36 cellular contexts compared by ENCODE assay signal in genomic region chr1:55388960-55389359, GRCh38.
"Had no signal": no experiment of that assay in that cellular context is flagged by ENCODE, and none has a peak within 500 bp of the region (broad histone marks: within the 10 kb centered on the region; RNA-seq: fewer than 3 reads in every experiment).

No MANE protein-coding gene starts in this region.

- H3K36me3 Mint-ChIP-seq: activated CD8-positive, alpha-beta memory T cell treated with anti-CD3 and anti-CD28 coated beads, Interleukin-2, amount 10 ng/mL, durations not matched to agents 7 days and 5 days; activated naive CD4-positive, alpha-beta T cell treated with anti-CD3 and anti-CD28 coated beads, Interleukin-2, amount 10 ng/mL, durations not matched to agents 7 days and 5 days; activated naive CD4-positive, alpha-beta T cell treated with anti-CD3 and anti-CD28 coated beads, Interleukin-2, amount 50 U/mL, for 24 hours; activated naive CD8-positive, alpha-beta T cell treated with anti-CD3 and anti-CD28 coated beads for 36 hours had no signal

- H3K4me3 ChIP-seq: adrenal gland, body of pancreas, breast epithelium had no signal

- H3K9me3 ChIP-seq: body of pancreas had no signal

- ATAC-seq: activated CD4-positive, alpha-beta T cell treated with anti-CD3 and anti-CD28 coated beads for 36 hours; activated CD4-positive, CD25-positive, alpha-beta regulatory T cell treated with anti-CD3 and anti-CD28 coated beads, Interleukin-2, amount 50 U/mL, for 24 hours; activated CD8-positive, alpha-beta memory T cell treated with anti-CD3 and anti-CD28 coated beads, Interleukin-2, amount 10 ng/mL, durations not matched to agents 7 days and 5 days; activated CD8-positive, alpha-beta T cell treated with anti-CD3 and anti-CD28 coated beads, Interleukin-2, amount 10 ng/mL, durations not matched to agents 7 days and 5 days; body of pancreas had no signal

- H3K4me1 Mint-ChIP-seq: activated CD4-positive, alpha-beta memory T cell treated with anti-CD3 and anti-CD28 coated beads, Interleukin-2, amount 10 ng/mL, durations not matched to agents 7 days and 5 days; activated CD4-positive, alpha-beta T cell treated with anti-CD3 and anti-CD28 coated beads, Interleukin-2, amount 10 ng/mL, durations not matched to agents 7 days and 5 days; activated CD8-positive, alpha-beta memory T cell treated with anti-CD3 and anti-CD28 coated beads, Interleukin-2, amount 10 ng/mL, durations not matched to agents 7 days and 5 days; activated naive CD4-positive, alpha-beta T cell treated with anti-CD3 and anti-CD28 coated beads, Interleukin-2, amount 10 ng/mL, durations not matched to agents 7 days and 5 days; activated naive CD4-positive, alpha-beta T cell treated with anti-CD3 and anti-CD28 coated beads, Interleukin-2, amount 50 U/mL, for 24 hours; activated naive CD8-positive, alpha-beta T cell treated with anti-CD3 and anti-CD28 coated beads for 36 hours had no signal

- H3K4me1 ChIP-seq: adrenal gland, body of pancreas, breast epithelium had no signal

- DNase-seq: activated CD4-positive, alpha-beta memory T cell treated with anti-CD3 and anti-CD28 coated beads, Interleukin-2, amount 10 ng/mL, durations not matched to agents 7 days and 5 days; activated CD4-positive, alpha-beta T cell treated with anti-CD3 and anti-CD28 coated beads for 1 hour; activated CD4-positive, alpha-beta T cell treated with anti-CD3 and anti-CD28 coated beads for 36 hours; activated CD4-positive, alpha-beta T cell treated with anti-CD3 and anti-CD28 coated beads for 48 hours; activated CD4-positive, alpha-beta T cell treated with anti-CD3 and anti-CD28 coated beads, Interleukin-2, amount 10 ng/mL, durations not matched to agents 7 days and 5 days; activated CD4-positive, alpha-beta T cell treated with anti-CD3 and anti-CD28 coated beads, Interleukin-2, amount 50 U/mL, for 48 hours; activated CD4-positive, CD25-positive, alpha-beta regulatory T cell; activated CD8-positive, alpha-beta memory T cell treated with anti-CD3 and anti-CD28 coated beads for 24 hours; activated CD8-positive, alpha-beta memory T cell treated with anti-CD3 and anti-CD28 coated beads, Interleukin-2, amount 10 ng/mL, durations not matched to agents 7 days and 5 days; activated CD8-positive, alpha-beta memory T cell treated with anti-CD3 and anti-CD28 coated beads, Interleukin-2, amount 50 U/mL, for 48 hours; activated CD8-positive, alpha-beta T cell treated with anti-CD3 and anti-CD28 coated beads, Interleukin-2, amount 10 ng/mL, durations not matched to agents 7 days and 5 days; activated effector memory CD4-positive, alpha-beta T cell treated with Interleukin-2 at 50 U/mL for 16 hours; activated gamma-delta T cell; activated naive CD4-positive, alpha-beta T cell treated with anti-CD3 and anti-CD28 coated beads, Interleukin-2, amount 10 ng/mL, durations not matched to agents 7 days and 5 days; activated naive CD4-positive, alpha-beta T cell treated with Interleukin-2 at 50 U/mL for 16 hours; activated naive CD8-positive, alpha-beta T cell treated with anti-CD3 and anti-CD28 coated beads for 36 hours; activated T-cell treated with anti-CD3 and anti-CD28 coated beads, Interleukin-2, amount 50 U/mL, for 24 hours; activated T-cell treated with anti-CD3 and anti-CD28 coated beads, Interleukin-2, amount 50 U/mL, for 48 hours; adrenal gland; amniotic stem cell; aorta; body of pancreas; brain microvascular endothelial cell; central memory CD4-positive, alpha-beta T cell; T-helper 2 cell; T-helper 9 cell had no signal

- H3K27ac ChIP-seq: adrenal gland, body of pancreas, brain microvascular endothelial cell, breast epithelium, VCaP had no signal

- H3K9me3 Mint-ChIP-seq: activated CD4-positive, alpha-beta memory T cell treated with anti-CD3 and anti-CD28 coated beads, Interleukin-2, amount 10 ng/mL, durations not matched to agents 7 days and 5 days; activated naive CD4-positive, alpha-beta T cell treated with anti-CD3 and anti-CD28 coated beads, Interleukin-2, amount 50 U/mL, for 24 hours; activated T-helper 2 cell treated with anti-CD3 and anti-CD28 coated beads, Interferon-gamma antibody, Interleukin-2, Interleukin-4, amounts not matched to agents 10 μg/mL and 5 μg/mL and 100 μg/mL, durations not matched to agents 14 hours and 24 hours and 36 hours; T-helper 1 cell treated with Interleukin-12 subunit alpha and Interleukin-12 subunit beta and Interleukin-4 antibody, amounts not matched to agents 30 μg/mL and 1 μg/mL, for 36 hours; T-helper 2 cell treated with Interferon-gamma antibody and Interleukin-4, amounts not matched to agents 5 μg/mL and 100 μg/mL, for 36 hours had no signal

- H3K27ac Mint-ChIP-seq: activated CD4-positive, alpha-beta memory T cell treated with anti-CD3 and anti-CD28 coated beads, Interleukin-2, amount 10 ng/mL, durations not matched to agents 7 days and 5 days; activated CD4-positive, alpha-beta T cell treated with anti-CD3 and anti-CD28 coated beads for 36 hours; activated CD4-positive, alpha-beta T cell treated with anti-CD3 and anti-CD28 coated beads, Interleukin-2, amount 10 ng/mL, durations not matched to agents 7 days and 5 days; activated CD8-positive, alpha-beta memory T cell treated with anti-CD3 and anti-CD28 coated beads, Interleukin-2, amount 10 ng/mL, durations not matched to agents 7 days and 5 days; activated CD8-positive, alpha-beta T cell treated with anti-CD3 and anti-CD28 coated beads, Interleukin-2, amount 10 ng/mL, durations not matched to agents 7 days and 5 days; activated naive CD4-positive, alpha-beta T cell treated with anti-CD3 and anti-CD28 coated beads, Interleukin-2, amount 10 ng/mL, durations not matched to agents 7 days and 5 days; activated naive CD4-positive, alpha-beta T cell treated with anti-CD3 and anti-CD28 coated beads, Interleukin-2, amount 50 U/mL, for 24 hours; activated naive CD8-positive, alpha-beta T cell treated with anti-CD3 and anti-CD28 coated beads for 36 hours; activated T-cell treated with anti-CD3 and anti-CD28 coated beads, Interleukin-2, amount 50 U/mL, for 24 hours; activated T-helper 2 cell treated with anti-CD3 and anti-CD28 coated beads, Interferon-gamma antibody, Interleukin-2, Interleukin-4, amounts not matched to agents 10 μg/mL and 5 μg/mL and 100 μg/mL, durations not matched to agents 14 hours and 24 hours and 36 hours; T-helper 1 cell treated with Interleukin-12 subunit alpha and Interleukin-12 subunit beta and Interleukin-4 antibody, amounts not matched to agents 30 μg/mL and 1 μg/mL, for 36 hours; T-helper 2 cell treated with Interferon-gamma antibody and Interleukin-4, amounts not matched to agents 5 μg/mL and 100 μg/mL, for 36 hours had no signal

- H3K4me3 Mint-ChIP-seq: activated CD4-positive, alpha-beta memory T cell treated with anti-CD3 and anti-CD28 coated beads, Interleukin-2, amount 10 ng/mL, durations not matched to agents 7 days and 5 days; activated CD4-positive, alpha-beta T cell treated with anti-CD3 and anti-CD28 coated beads for 36 hours; activated CD4-positive, alpha-beta T cell treated with anti-CD3 and anti-CD28 coated beads, Interleukin-2, amount 10 ng/mL, durations not matched to agents 7 days and 5 days; activated CD8-positive, alpha-beta memory T cell treated with anti-CD3 and anti-CD28 coated beads, Interleukin-2, amount 10 ng/mL, durations not matched to agents 7 days and 5 days; activated CD8-positive, alpha-beta T cell treated with anti-CD3 and anti-CD28 coated beads, Interleukin-2, amount 10 ng/mL, durations not matched to agents 7 days and 5 days; activated naive CD4-positive, alpha-beta T cell treated with anti-CD3 and anti-CD28 coated beads, Interleukin-2, amount 10 ng/mL, durations not matched to agents 7 days and 5 days; activated naive CD4-positive, alpha-beta T cell treated with anti-CD3 and anti-CD28 coated beads, Interleukin-2, amount 50 U/mL, for 24 hours; activated naive CD8-positive, alpha-beta T cell treated with anti-CD3 and anti-CD28 coated beads for 36 hours; activated T-cell treated with anti-CD3 and anti-CD28 coated beads, Interleukin-2, amount 50 U/mL, for 24 hours; T-helper 1 cell treated with Interleukin-12 subunit alpha and Interleukin-12 subunit beta and Interleukin-4 antibody, amounts not matched to agents 30 μg/mL and 1 μg/mL, for 36 hours; T-helper 2 cell treated with Interferon-gamma antibody and Interleukin-4, amounts not matched to agents 5 μg/mL and 100 μg/mL, for 36 hours had no signal

- FAIRE-seq: astrocyte, colon, TTC549 had no signal

- H3K36me3 ChIP-seq: adrenal gland, brain microvascular endothelial cell, breast epithelium had no signal
